ENCODE assay signal across 6 cellular contexts in genomic region chr1:198099755-198100154, GRCh38.
"Had no signal": no experiment of that assay in that cellular context is flagged by ENCODE, and none has a peak within 500 bp of the region (broad histone marks: within the 10 kb centered on the region; RNA-seq: fewer than 3 reads in every experiment).

No MANE protein-coding gene starts in this region.

- DNase-seq: IMR-90, KBM-7 had no signal

- H3K27ac ChIP-seq: HL-60 had no signal

- H3K4me3 ChIP-seq: K562 had no signal

- H3K27ac Mint-ChIP-seq: IgD-negative memory B cell had no signal

- H3K4me3 Mint-ChIP-seq: IgD-negative memory B cell had no signal

- H3K4me1 Mint-ChIP-seq: IgD-negative memory B cell had no signal

- ATAC-seq: K562 had no signal

- FAIRE-seq: HTR-8/SVneo, K562 had no signal

- H3K36me3 Mint-ChIP-seq: IgD-negative memory B cell had no signal
